Comparison of ENCODE assay signal across 10 cellular contexts in genomic region chr18:21163647-21164625, GRCh38. TPM values are rescaled to one million over a fixed set of nuclear protein-coding genes. Genes with fewer than 3 reads are reported as not detected.
DNase-seq lines count a peak whose midpoint lies in the region; ATAC-seq and TF ChIP-seq lines count a peak whose summit lies in the region.
"Had no signal": no experiment of that assay in that cellular context is flagged by ENCODE, and none has a peak within 500 bp of the region (broad histone marks: within the 10 kb centered on the region; RNA-seq: fewer than 3 reads in every experiment).

No MANE protein-coding gene starts in this region.

- no peak for TF ChIP-seq CTCF in coronary artery (IDR thresholded peaks at IDR 0.05)
- TF ChIP-seq CTCF in mucosa of descending colon (IDR thresholded peaks at IDR 0.05): no peak
- no peak for TF ChIP-seq CTCF in progenitor cell of endocrine pancreas (IDR thresholded peaks at IDR 0.05; ENCODE audit: unreplicated experiment)

- no peaks in the 10 kb centered on the region for H3K9me3 ChIP-seq in mucosa of descending colon

- DNase-seq in AML-193 (lab: John Stamatoyannopoulos, UW) (peak; percentile 98), NCI-H69 (lab: John Stamatoyannopoulos, UW) (peak; percentile 34), coronary artery (ENCODE audit: low spot score) (no peak), mucosa of descending colon (peak in 1 of 3 donors; percentile 31), progenitor cell of endocrine pancreas (ENCODE audit: low spot score, unreplicated experiment) (no peak)
- no peak for DNase-seq in activated naive CD4-positive, alpha-beta T cell treated with anti-CD3 and anti-CD28 coated beads, Interleukin-2, amount 50 U/mL, for 16 hours
- DNase-seq: activated effector memory CD4-positive, alpha-beta T cell treated with Interleukin-2 at 50 U/mL for 16 hours; NCI-H526 had no signal

- H3K27me3 Mint-ChIP-seq in progenitor cell of endocrine pancreas: no peaks in the 10 kb centered on the region

- no peak overlapping the region for H3K4me3 Mint-ChIP-seq in progenitor cell of endocrine pancreas (ENCODE audit: low read depth)

- no peak overlapping the region for H3K27ac Mint-ChIP-seq in progenitor cell of endocrine pancreas

- ATAC-seq in mucosa of descending colon: peak; percentile 73
- ATAC-seq in HG03520 (IDR thresholded peaks at IDR 0.05; ENCODE audit: unreplicated experiment): no peak
- no peak for ATAC-seq in GM21526 (IDR thresholded peaks at IDR 0.05; ENCODE audit: low FRiP score, unreplicated experiment)

- no peaks in the 10 kb centered on the region for H3K4me1 ChIP-seq in mucosa of descending colon (ENCODE audit: low read depth)

- H3K4me3 ChIP-seq in coronary artery: no peak overlapping the region
- no peak overlapping the region for H3K4me3 ChIP-seq in mucosa of descending colon

- H3K4me1 Mint-ChIP-seq in progenitor cell of endocrine pancreas (ENCODE audit: low read depth): peaks cover 23% of the 10 kb centered on the region

- intact Hi-C loops in mucosa of descending colon (cut with DNase I, micrococcal nuclease): no loop called here

- no peaks in the 10 kb centered on the region for H3K9me3 Mint-ChIP-seq in progenitor cell of endocrine pancreas (ENCODE audit: low read depth)

- no peaks in the 10 kb centered on the region for H3K36me3 ChIP-seq in mucosa of descending colon (ENCODE audit: low read depth)

- H3K36me3 Mint-ChIP-seq in progenitor cell of endocrine pancreas (ENCODE audit: insufficient read depth): no peaks in the 10 kb centered on the region

- peak overlapping the region; percentile 58 to 73 for H3K27ac ChIP-seq in coronary artery

RNA-seq across cellular contexts. Expression of gene ROCK1, which starts 52.3 kb away (rescaled TPM):
- 10 to 100 TPM; 33.0 to 57.3 (median 34.1) TPM for total RNA-seq in mucosa of descending colon
- total RNA-seq in progenitor cell of endocrine pancreas: 59.4 and 62.0 TPM in 2 replicates

Comparison
In these comparisons a context has a peak if more than half of its experiments do, and no peak if none do; other contexts are left out.
1. DNase-seq: peak in AML-193 (2 of 2) and NCI-H69 (single experiment); none in coronary artery (single experiment), progenitor cell of endocrine pancreas (single experiment) and activated naive CD4-positive, alpha-beta T cell treated with anti-CD3 and anti-CD28 coated beads, Interleukin-2, amount 50 U/mL, for 16 hours (single experiment).